In genomic region chr1:234164098-234164709, GRCh38 we compare ENCODE assay signal across 25 cellular contexts.
"Had no signal": no experiment of that assay in that cellular context is flagged by ENCODE, and none has a peak within 500 bp of the region (broad histone marks: within the 10 kb centered on the region; RNA-seq: fewer than 3 reads in every experiment).

No MANE protein-coding gene starts in this region.

- FAIRE-seq: colon had no signal

- H3K27ac Mint-ChIP-seq: activated T-helper 1 cell treated with anti-CD3 and anti-CD28 coated beads, Interleukin-12 subunit alpha, Interleukin-12 subunit beta, Interleukin-2, Interleukin-4 antibody, amounts not matched to agents 30 ng/mL and 10 ng/mL and 1 ng/mL, durations not matched to agents 14 hours and 24 hours and 36 hours; brain; nephron progenitor cell; stimulated activated memory B cell treated with anti-CD40 and anti-IgM and Interleukin-4, amounts not matched to agents 10 μg/mL and 1 μg/mL and 100 μg/mL, for 72 hours had no signal

- H3K36me3 ChIP-seq: spleen, upper lobe of right lung had no signal

- H2AFZ ChIP-seq: hepatocyte had no signal

- H3K36me3 Mint-ChIP-seq: brain; stimulated activated memory B cell treated with anti-CD40 and anti-IgM and Interleukin-4, amounts not matched to agents 10 μg/mL and 1 μg/mL and 100 μg/mL, for 72 hours had no signal

- ATAC-seq: foreskin keratinocyte, left colon, upper lobe of right lung had no signal

- H3K9me3 ChIP-seq: spleen, testis, upper lobe of right lung had no signal

- H3K27ac ChIP-seq: dorsolateral prefrontal cortex, epithelial cell of prostate, foreskin keratinocyte, hepatocyte, spleen, testis, upper lobe of right lung, VCaP had no signal

- H3K4me3 Mint-ChIP-seq: activated T-helper 1 cell treated with anti-CD3 and anti-CD28 coated beads, Interleukin-12 subunit alpha, Interleukin-12 subunit beta, Interleukin-2, Interleukin-4 antibody, amounts not matched to agents 30 ng/mL and 10 ng/mL and 1 ng/mL, durations not matched to agents 14 hours and 24 hours and 36 hours; brain; nephron progenitor cell; stimulated activated memory B cell treated with anti-CD40 and anti-IgM and Interleukin-4, amounts not matched to agents 10 μg/mL and 1 μg/mL and 100 μg/mL, for 72 hours had no signal

- H3K27me3 ChIP-seq: foreskin keratinocyte, hepatocyte, testis, upper lobe of right lung had no signal

- H3K4me1 Mint-ChIP-seq: brain had no signal

- H3K4me2 ChIP-seq: hepatocyte had no signal

- H3K4me1 ChIP-seq: foreskin keratinocyte, spleen, testis, upper lobe of right lung had no signal

- H3K79me2 ChIP-seq: hepatocyte had no signal

- H3K4me3 ChIP-seq: dorsolateral prefrontal cortex, hepatocyte, lung, spleen, testis, upper lobe of right lung had no signal

- DNase-seq: activated CD4-positive, alpha-beta T cell treated with anti-CD3 and anti-CD28 coated beads for 1 hour; activated CD4-positive, alpha-beta T cell treated with anti-CD3 and anti-CD28 coated beads, Interleukin-2, amount 50 U/mL, for 48 hours; activated gamma-delta T cell treated with Interleukin-2 at 50 U/mL for 16 hours; central memory CD4-positive, alpha-beta T cell; foreskin keratinocyte; islet precursor cell; left colon; midbrain; nephron progenitor cell; occipital lobe; posterior cingulate gyrus; retina; spleen; stimulated activated CD4-positive, alpha-beta T cell treated with anti-CD3 and anti-CD28 coated beads, Interleukin-4, amount 100 ng/mL, for 4 hours; testis; upper lobe of right lung had no signal

- H3K9me3 Mint-ChIP-seq: activated T-helper 1 cell treated with anti-CD3 and anti-CD28 coated beads, Interleukin-12 subunit alpha, Interleukin-12 subunit beta, Interleukin-2, Interleukin-4 antibody, amounts not matched to agents 30 ng/mL and 10 ng/mL and 1 ng/mL, durations not matched to agents 14 hours and 24 hours and 36 hours; brain; nephron progenitor cell; stimulated activated memory B cell treated with anti-CD40 and anti-IgM and Interleukin-4, amounts not matched to agents 10 μg/mL and 1 μg/mL and 100 μg/mL, for 72 hours had no signal
